ENCODE assay signal across 8 cellular contexts in the genomic region with DNA sequence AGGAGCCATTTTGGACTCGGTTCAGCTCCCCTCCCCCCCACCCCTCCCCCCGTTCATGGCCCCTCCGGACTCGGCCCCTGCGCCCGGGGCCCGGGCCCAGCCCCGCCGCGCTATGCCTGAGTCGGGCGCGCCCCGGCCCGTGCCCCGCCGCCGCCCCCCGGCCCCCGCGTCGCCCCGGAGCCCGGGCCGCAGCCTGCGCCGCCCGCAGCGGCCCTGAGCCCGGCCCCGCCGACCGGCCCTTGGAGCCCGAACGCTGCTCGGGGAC. TPM values are rescaled to one million over a fixed set of nuclear protein-coding genes. Genes with fewer than 3 reads are reported as not detected.
A peak's percentile ranks its signal among the peaks of the same experiment; 100 is the strongest.
DNase-seq lines count a peak whose midpoint lies in the region; ATAC-seq and TF ChIP-seq lines count a peak whose summit lies in the region.

No MANE protein-coding gene starts in this region.

- peak overlapping the region; percentile 58 to 94 (median 80) for H3K27ac ChIP-seq in Peyer's patch

- no peaks in the 10 kb centered on the region for H3K9me3 ChIP-seq in Peyer's patch

- CTCF ChIA-PET in HEK293T (lab: Yijun Ruan, JAX): no interaction called here

- H3K4me3 ChIP-seq in Peyer's patch (peak overlapping the region; percentile 68 to 94 (median 76)), fibroblast of pulmonary artery (replicated peaks; ENCODE audit: low read depth, low read length) (peak overlapping the region; percentile 69), skeletal muscle cell (ENCODE audit: low read depth, low read length) (peak overlapping the region; percentile 75)

- no peak for TF ChIP-seq POLR2A in Peyer's patch (IDR thresholded peaks at IDR 0.05)

- no peak for DNase-seq in Peyer's patch
- DNase-seq in fibroblast of pulmonary artery (ENCODE audit: low read depth): no peak
- no peak for DNase-seq in skeletal muscle cell (ENCODE audit: low read depth)
- DNase-seq in HuH-7.5 (ENCODE audit: low spot score): no peak
- DNase-seq in NCI-H128 (lab: John Stamatoyannopoulos, UW; ENCODE audit: unreplicated experiment): no peak
- no peak for DNase-seq in HEK293T (ENCODE audit: extremely low spot score)
- DNase-seq in NCI-H1436 (lab: John Stamatoyannopoulos, UW): no peak

- POLR2A ChIA-PET in HEK293T (lab: Yijun Ruan, JAX): no interaction called here

- peaks cover 0 to 14% (median 6%) of the 10 kb centered on the region in 4 donors for H3K4me1 ChIP-seq in Peyer's patch

- no peaks in the 10 kb centered on the region for H3K36me3 ChIP-seq in Peyer's patch

- no peaks in the 10 kb centered on the region for H3K27me3 ChIP-seq in Peyer's patch

- TF ChIP-seq CTCF in Peyer's patch (IDR thresholded peaks at IDR 0.05): no peak
- TF ChIP-seq CTCF in fibroblast of pulmonary artery (IDR thresholded peaks at IDR 0.05; ENCODE audit: low read length, missing control alignments): no peak

- peak; percentile 21 for ATAC-seq in GM19328 (IDR thresholded peaks at IDR 0.05; ENCODE audit: unreplicated experiment)

TF ChIP-seq in HEK293T, 16 proteins besides CTCF, POLR2A, EP300 and RAD21:
- no peak for TF ChIP-seq L3MBTL2 (conservative IDR thresholded peaks at IDR 0.05)
- TF ChIP-seq, protein P1, sequence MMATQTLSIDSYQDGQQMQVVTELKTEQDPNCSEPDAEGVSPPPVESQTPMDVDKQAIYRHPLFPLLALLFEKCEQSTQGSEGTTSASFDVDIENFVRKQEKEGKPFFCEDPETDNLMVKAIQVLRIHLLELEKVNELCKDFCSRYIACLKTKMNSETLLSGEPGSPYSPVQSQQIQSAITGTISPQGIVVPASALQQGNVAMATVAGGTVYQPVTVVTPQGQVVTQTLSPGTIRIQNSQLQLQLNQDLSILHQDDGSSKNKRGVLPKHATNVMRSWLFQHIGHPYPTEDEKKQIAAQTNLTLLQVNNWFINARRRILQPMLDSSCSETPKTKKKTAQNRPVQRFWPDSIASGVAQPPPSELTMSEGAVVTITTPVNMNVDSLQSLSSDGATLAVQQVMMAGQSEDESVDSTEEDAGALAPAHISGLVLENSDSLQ (IDR thresholded peaks at IDR 0.05): no peak
- no peak for TF ChIP-seq TARDBP (IDR thresholded peaks at IDR 0.05)
- no peak for TF ChIP-seq BHLHE40 (IDR thresholded peaks at IDR 0.05; ENCODE audit: borderline replicate concordance)
- no peak for TF ChIP-seq FOXK2 (IDR thresholded peaks at IDR 0.05)
- no peak for TF ChIP-seq HDGF (IDR thresholded peaks at IDR 0.05; ENCODE audit: borderline replicate concordance)
- no peak for TF ChIP-seq FOXM1 (IDR thresholded peaks at IDR 0.05; ENCODE audit: borderline replicate concordance)
- no peak for TF ChIP-seq FOXA1 (IDR thresholded peaks at IDR 0.05)
- TF ChIP-seq NFRKB (IDR thresholded peaks at IDR 0.05): no peak
- no peak for TF ChIP-seq ELF4 (IDR thresholded peaks at IDR 0.05)
- TF ChIP-seq SUZ12 (IDR thresholded peaks at IDR 0.05): no peak
- TF ChIP-seq SP1 (IDR thresholded peaks at IDR 0.05): no peak

RNA-seq across cellular contexts. Expression of a gene that starts 0.2 kb away (rescaled TPM):
- total RNA-seq in Peyer's patch: 10 to 100 TPM in 1 of 4 donors, 1 to 10 TPM in 3; 4.9 to 14.5 (median 7.6) TPM

RNA-seq across cellular contexts. Expression of a gene that starts 42.3 kb away (rescaled TPM):
- total RNA-seq in Peyer's patch: 10 to 100 TPM; 11.4 to 44.6 (median 17.2) TPM
